In genomic region chr1:156959414-156959813, GRCh38 we compare ENCODE assay signal across 1 cellular context.
TF ChIP-seq lines count a peak whose summit lies in the region.

No MANE protein-coding gene starts in this region.

TF ChIP-seq in K562, 482 proteins besides CTCF, POLR2A, EP300 and RAD21 (continued from another document and continues in another):
- TF ChIP-seq HNRNPK (IDR thresholded peaks at IDR 0.05; ENCODE audit: low read depth, low read length, poor library complexity, severe bottlenecking) (no peak), ZNF184 (CRISPR knock-in tag; IDR thresholded peaks at IDR 0.05) (no peak), GATAD2B (IDR thresholded peaks at IDR 0.05; ENCODE audit: borderline replicate concordance) (no peak), MECOM (CRISPR knock-in tag; IDR thresholded peaks at IDR 0.05) (no peak), ZBTB2 (IDR thresholded peaks at IDR 0.05) (no peak), PML (IDR thresholded peaks at IDR 0.05; ENCODE audit: low read length) (no peak), NCOA2 (IDR thresholded peaks at IDR 0.05; ENCODE audit: partially characterized antibody in 2 of 2) (no peak), NFIC (IDR thresholded peaks at IDR 0.05) (no peak), ATF6 (CRISPR knock-in tag; IDR thresholded peaks at IDR 0.05) (no peak), TEAD2 (tag; IDR thresholded peaks at IDR 0.05) (no peak), POLR3G (IDR thresholded peaks at IDR 0.05; ENCODE audit: extremely low read depth, insufficient read length, insufficient replicate concordance) (no peak), SRF (CRISPR knock-in tag; IDR thresholded peaks at IDR 0.05) (peak in 1 of 2 experiments; percentile 77; a peak in 1 of 4 replicates), SP1 (CRISPR knock-in tag; IDR thresholded peaks at IDR 0.05) (no peak), GABPB1 (CRISPR knock-in tag; IDR thresholded peaks at IDR 0.05) (no peak), RBM15 (IDR thresholded peaks at IDR 0.05; ENCODE audit: insufficient read depth, low read length) (no peak), THRA (IDR thresholded peaks at IDR 0.05) (no peak), CHAMP1 (IDR thresholded peaks at IDR 0.05) (no peak), BRD4 (IDR thresholded peaks at IDR 0.05) (no peak), GATA2 (CRISPR knock-in tag; IDR thresholded peaks at IDR 0.05) (no peak), STAG1 (CRISPR knock-in tag; IDR thresholded peaks at IDR 0.05; ENCODE audit: borderline replicate concordance) (no peak), ZNF512 (tag; IDR thresholded peaks at IDR 0.05) (no peak), SUPT5H (IDR thresholded peaks at IDR 0.05) (no peak), NR2F6 (CRISPR knock-in tag; IDR thresholded peaks at IDR 0.05) (no peak), SMAD3 (CRISPR knock-in tag; conservative IDR thresholded peaks at IDR 0.05) (no peak), ETS1 (conservative IDR thresholded peaks at IDR 0.05; ENCODE audit: control insufficient read depth, low read depth, low read length) (no peak), PKNOX1 (IDR thresholded peaks at IDR 0.05) (peak; percentile 92), MEIS2 (IDR thresholded peaks at IDR 0.05; ENCODE audit: partially characterized antibody) (peak; percentile 94), FOXK2 (conservative IDR thresholded peaks at IDR 0.05 in 1 of 2, IDR thresholded peaks at IDR 0.05 in 1 of 2; ENCODE audit: low read depth in 2 of 2) (0 out of 4 replicates have a peak, but pooled peaks have one; percentile 15 to 38), ATF2 (CRISPR knock-in tag; IDR thresholded peaks at IDR 0.05) (no peak), POLR2AphosphoS2 (IDR thresholded peaks at IDR 0.05; ENCODE audit: low read length) (no peak), ZNF655 (CRISPR knock-in tag; IDR thresholded peaks at IDR 0.05) (no peak), TSHZ1 (CRISPR knock-in tag; IDR thresholded peaks at IDR 0.05) (no peak), ZNF695 (CRISPR knock-in tag; IDR thresholded peaks at IDR 0.05) (no peak), ATF7 (IDR thresholded peaks at IDR 0.05) (no peak), USF2 (CRISPR knock-in tag; IDR thresholded peaks at IDR 0.05) (0 out of 2 replicates have a peak, but pooled peaks have one; percentile 5), ZNF699 (CRISPR knock-in tag; IDR thresholded peaks at IDR 0.05; ENCODE audit: insufficient replicate concordance) (no peak), LARP7 (IDR thresholded peaks at IDR 0.05) (no peak), DDX20 (tag; IDR thresholded peaks at IDR 0.05; ENCODE audit: low read depth) (no peak), SMARCB1 (IDR thresholded peaks at IDR 0.05; ENCODE audit: insufficient read length, low read depth) (no peak), ATF3 (IDR thresholded peaks at IDR 0.05) (no peak), ATF3 (CRISPR knock-in tag; conservative IDR thresholded peaks at IDR 0.05) (no peak), SRSF9 (IDR thresholded peaks at IDR 0.05; ENCODE audit: borderline replicate concordance, low read depth, low read length) (no peak), CTBP1 (IDR thresholded peaks at IDR 0.05; ENCODE audit: borderline replicate concordance) (peak; percentile 22; the same call in 1 of the 2 replicates), ZNF561 (CRISPR knock-in tag; conservative IDR thresholded peaks at IDR 0.05) (no peak)
